ENCODE assay signal across 12 cellular contexts in the genomic region with DNA sequence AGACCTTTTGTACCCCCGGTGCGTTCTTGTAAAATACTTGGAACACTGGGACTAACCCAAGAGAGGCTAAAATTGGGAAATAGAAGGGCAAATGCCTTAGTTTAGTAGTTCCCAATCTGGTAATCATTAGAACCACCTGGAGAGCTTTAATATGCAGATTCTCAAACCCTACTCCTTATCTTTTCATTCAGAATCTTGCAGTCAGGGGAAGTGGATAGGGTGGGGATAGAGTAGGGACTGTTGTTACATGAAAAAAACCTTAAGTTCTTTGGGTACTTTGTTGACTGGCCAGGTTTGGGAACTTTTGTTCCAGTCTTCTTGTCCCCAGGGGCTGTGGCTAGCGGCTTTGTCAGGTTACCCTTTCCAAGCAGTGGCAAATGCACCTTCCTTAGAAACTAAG. TPM values are rescaled to one million over a fixed set of nuclear protein-coding genes. Genes with fewer than 3 reads are reported as not detected.
A peak's percentile ranks its signal among the peaks of the same experiment; 100 is the strongest.
DNase-seq lines count a peak whose midpoint lies in the region; ATAC-seq, FAIRE-seq and TF ChIP-seq lines count a peak whose summit lies in the region.
"Had no signal": no experiment of that assay in that cellular context is flagged by ENCODE, and none has a peak within 500 bp of the region (broad histone marks: within the 10 kb centered on the region; RNA-seq: fewer than 3 reads in every experiment).

No MANE protein-coding gene starts in this region.

- no peaks in the 10 kb centered on the region for H3K9me1 ChIP-seq in endothelial cell of umbilical vein (replicated peaks; ENCODE audit: control insufficient read depth, extremely low read depth, insufficient read depth, low read length)

- intact Hi-C loops in PC-9 (cut with micrococcal nuclease; ENCODE audit: unreplicated experiment) = no loop called here
- intact Hi-C loops in endothelial cell of umbilical vein (cut with micrococcal nuclease) = no loop called here

- no peak for FAIRE-seq in endothelial cell of umbilical vein (lab: Jason Lieb, UNC)
- no peak for FAIRE-seq in frontal cortex (lab: Jason Lieb, UNC)

- BruUV-seq in PC-9 (replicated peaks; lab: Mats Ljungman, UMichigan) (no TSS peak), endothelial cell of umbilical vein (replicated peaks; lab: Mats Ljungman, UMichigan) (no TSS peak)

- POLR2A ChIA-PET in PC-9 (lab: Charles Lee; ENCODE audit: unreplicated experiment) (no interaction called here), endothelial cell of umbilical vein (lab: Charles Lee) (interaction anchor here (1.4 kb wide), 1 partner anchor 13 kb away, joined by 9 read pairs; no protein-coding TSS in a partner anchor)

- H3K27me3 ChIP-seq in PC-9 (ENCODE audit: insufficient read depth, low read depth) (no peaks in the 10 kb centered on the region), endothelial cell of umbilical vein (ENCODE audit: control insufficient read depth in 2 of 2, insufficient read depth in 2 of 2, low read length in 2 of 2) (no peaks in the 10 kb centered on the region), skeletal muscle satellite cell (ENCODE audit: control insufficient read depth, insufficient read depth, low read length) (no peaks in the 10 kb centered on the region)

- H3K9me3 ChIP-seq in PC-9 (ENCODE audit: insufficient read depth, low read depth) (no peaks in the 10 kb centered on the region), endothelial cell of umbilical vein (replicated peaks; ENCODE audit: control insufficient read depth, insufficient read depth, low read length) (no peaks in the 10 kb centered on the region), skeletal muscle satellite cell (replicated peaks; ENCODE audit: low read length) (no peaks in the 10 kb centered on the region)

- DNase-seq in CMK (ENCODE audit: low read depth) (peak; percentile 30), PC-9 (no peak), endothelial cell of umbilical vein (ENCODE audit: low read depth, low spot score) (no peak), frontal cortex (ENCODE audit: low spot score in 2 of 2) (no peak), DMS 273 (lab: John Stamatoyannopoulos, UW; ENCODE audit: unreplicated experiment) (no peak), CD1c-positive myeloid dendritic cell (ENCODE audit: extremely low spot score) (no peak)
- DNase-seq: activated naive CD4-positive, alpha-beta T cell treated with anti-CD3 and anti-CD28 coated beads, Interleukin-2, amount 50 U/mL, for 16 hours; NCI-H1092 treated with DMSO at 0.1 percent for 48 hours; NCI-H446 treated with DMSO at 0.1 percent for 48 hours; stimulated activated CD4-positive, alpha-beta T cell treated with anti-CD3 and anti-CD28 coated beads, Interleukin-1b, Interleukin-23, amount 100 ng/mL, for 48 hours had no signal

- no peak for TF ChIP-seq CTCF in PC-9 (conservative IDR thresholded peaks at IDR 0.05)
- TF ChIP-seq CTCF in endothelial cell of umbilical vein (IDR thresholded peaks at IDR 0.05; ENCODE audit: extremely low read depth in 1 of 2, insufficient read depth in 1 of 2, low read depth in 1 of 2, low read length in 2 of 2) = no peak

- TF ChIP-seq POLR2A in endothelial cell of umbilical vein (IDR thresholded peaks at IDR 0.05; ENCODE audit: low read depth, low read length) = no peak

- H3K27ac ChIP-seq in PC-9 = no peak overlapping the region
- H3K27ac ChIP-seq in endothelial cell of umbilical vein (ENCODE audit: insufficient read depth, low read depth, low read length) = peak overlapping the region; percentile 93

- H2AFZ ChIP-seq in PC-9 (no peak overlapping the region), endothelial cell of umbilical vein (ENCODE audit: low read depth, low read length) (no peak overlapping the region)

- no peak for ATAC-seq in GM19035 (IDR thresholded peaks at IDR 0.05; ENCODE audit: unreplicated experiment)

- H3K9me2 ChIP-seq in PC-9 (ENCODE audit: insufficient read depth) = no peaks in the 10 kb centered on the region

- H3K79me2 ChIP-seq in PC-9 (ENCODE audit: low read depth) (no peaks in the 10 kb centered on the region), endothelial cell of umbilical vein (ENCODE audit: control insufficient read depth, insufficient read depth, low read length) (peaks cover 72% of the 10 kb centered on the region)

- H3K4me3 ChIP-seq in PC-9 (no peak overlapping the region), endothelial cell of umbilical vein (replicated peaks in 1 of 3; ENCODE audit: insufficient read depth in 1 of 3, low read depth in 1 of 3, low read length in 3 of 3) (peak overlapping the region in 1 of 3 experiments; percentile 1), skeletal muscle satellite cell (ENCODE audit: low read length) (no peak overlapping the region)

- H3K36me3 ChIP-seq in PC-9 (ENCODE audit: low read depth) (no peaks in the 10 kb centered on the region), endothelial cell of umbilical vein (ENCODE audit: control insufficient read depth in 2 of 2, extremely low read depth in 1 of 2, insufficient read depth in 2 of 2, low read length in 2 of 2) (no peaks in the 10 kb centered on the region), skeletal muscle satellite cell (ENCODE audit: insufficient read depth, low read length) (no peaks in the 10 kb centered on the region)

- dilution Hi-C loops in endothelial cell of umbilical vein (cut with MboI; ENCODE audit: extremely low pct_ligation_motif_present, low sequenced_read_pairs) = no loop called here

- no peaks in the 10 kb centered on the region for H3F3A ChIP-seq in PC-9 (ENCODE audit: insufficient read depth, low read depth)

- H3K9ac ChIP-seq in endothelial cell of umbilical vein (replicated peaks; ENCODE audit: extremely low read depth, insufficient read depth, low read length) (peak overlapping the region; percentile 68), skeletal muscle satellite cell (ENCODE audit: low read depth, low read length) (no peak overlapping the region)

- H4K20me1 ChIP-seq in PC-9 (ENCODE audit: insufficient read depth) (no peaks in the 10 kb centered on the region), endothelial cell of umbilical vein (replicated peaks; ENCODE audit: control insufficient read depth, extremely low read depth, insufficient read depth, low read length) (no peaks in the 10 kb centered on the region)

- CTCF ChIA-PET in PC-9 (lab: Charles Lee) = no interaction called here
- CTCF ChIA-PET in endothelial cell of umbilical vein (lab: Charles Lee) = interaction anchor here (2.3 to 10.8 kb wide), 2 partner anchors 14 to 20 kb away, joined by 6 to 219 read pairs; partner anchors contain the start of gene MAPKBP1

- H3K4me1 ChIP-seq in PC-9 (replicated peaks; ENCODE audit: insufficient read depth) (peaks cover 16% of the 10 kb centered on the region), endothelial cell of umbilical vein (ENCODE audit: control insufficient read depth, extremely low read depth, insufficient read depth, low read length) (peaks cover 47% of the 10 kb centered on the region), skeletal muscle satellite cell (ENCODE audit: control insufficient read depth, insufficient read depth, low read length) (peaks cover 32% of the 10 kb centered on the region)

- peak overlapping the region; percentile 24 for H3K4me2 ChIP-seq in PC-9
- peak overlapping the region; percentile 74 for H3K4me2 ChIP-seq in endothelial cell of umbilical vein (ENCODE audit: insufficient read depth, low read length)
- peak overlapping the region; percentile 72 for H3K4me2 ChIP-seq in skeletal muscle satellite cell (ENCODE audit: low read length)

TF ChIP-seq in endothelial cell of umbilical vein, 7 proteins besides CTCF, POLR2A, EP300 and RAD21 (continues in another document):
- TF ChIP-seq GATA2 (IDR thresholded peaks at IDR 0.05; ENCODE audit: insufficient read depth, insufficient read length, low read depth, low read length) (no peak), JUN (IDR thresholded peaks at IDR 0.05; ENCODE audit: borderline replicate concordance, insufficient read depth, insufficient read length, low read depth) (no peak), MAX (IDR thresholded peaks at IDR 0.05; ENCODE audit: insufficient read depth, insufficient read length) (no peak)

RNA-seq across cellular contexts. Expression of gene MAPKBP1, which starts 15.9 kb away (rescaled TPM):
- total RNA-seq in PC-9 (2021) = 17.6 and 22.9 TPM in 2 replicates
- total RNA-seq in endothelial cell of umbilical vein = 49.1 and 55.8 TPM in 2 replicates
- polyA plus RNA-seq in endothelial cell of umbilical vein = 12.3 and 12.7 TPM in 2 replicates
- polyA plus RNA-seq in endothelial cell of umbilical vein (2011; cell fraction: cytosol; rRNA removed) = 8.6 and 9.3 TPM in 2 replicates
- polyA plus RNA-seq in endothelial cell of umbilical vein (2011; cell fraction: nucleus; rRNA removed) = 70.8 and 89.9 TPM in 2 replicates
- 15.7 and 23.1 TPM in 2 replicates for polyA plus RNA-seq in endothelial cell of umbilical vein (2012)
- polyA minus RNA-seq in endothelial cell of umbilical vein = 41.6 and 59.5 TPM in 2 replicates
- polyA minus RNA-seq in endothelial cell of umbilical vein (2011; cell fraction: cytosol; rRNA and poly(A)+ RNA removed) = 3.5 TPM
- 69.2 and 84.3 TPM in 2 replicates for polyA minus RNA-seq in endothelial cell of umbilical vein (2011; cell fraction: nucleus; rRNA and poly(A)+ RNA removed)
- 12.9 and 13.8 TPM in 2 replicates for total RNA-seq in skeletal muscle satellite cell (2012; rRNA removed)
- 31.4 TPM for total RNA-seq in frontal cortex

RNA-seq across cellular contexts. Expression of gene JMJD7, which starts 37.7 kb away (rescaled TPM):
- total RNA-seq in PC-9 (2021) (6.5 and 11.7 TPM in 2 replicates), endothelial cell of umbilical vein (11.4 and 15.0 TPM in 2 replicates), frontal cortex (0.82 TPM)
- polyA plus RNA-seq in endothelial cell of umbilical vein = 7.3 and 7.8 TPM in 2 replicates
- 4.2 and 5.8 TPM in 2 replicates for polyA plus RNA-seq in endothelial cell of umbilical vein (2011; cell fraction: cytosol; rRNA removed)
- 6.5 and 9.4 TPM in 2 replicates for polyA plus RNA-seq in endothelial cell of umbilical vein (2011; cell fraction: nucleus; rRNA removed)
- 2.4 and 3.3 TPM in 2 replicates for polyA plus RNA-seq in endothelial cell of umbilical vein (2012)
- polyA minus RNA-seq in endothelial cell of umbilical vein = 1.8 and 3.4 TPM in 2 replicates
- 2.8 TPM for polyA minus RNA-seq in endothelial cell of umbilical vein (2011; cell fraction: cytosol; rRNA and poly(A)+ RNA removed)
- 1.5 TPM in 1 of 2 replicates, not detected in the other for polyA minus RNA-seq in endothelial cell of umbilical vein (2011; cell fraction: nucleus; rRNA and poly(A)+ RNA removed)
- 1.8 and 10.0 TPM in 2 replicates for total RNA-seq in skeletal muscle satellite cell (2012; rRNA removed)

RNA-seq across cellular contexts. Expression of gene PLA2G4B, which starts 48.5 kb away (rescaled TPM):
- total RNA-seq in PC-9 (2021) (3.6 and 7.8 TPM in 2 replicates), endothelial cell of umbilical vein (4.0 and 5.6 TPM in 2 replicates), frontal cortex (2.4 TPM)
- polyA plus RNA-seq in endothelial cell of umbilical vein = 3.7 and 7.9 TPM in 2 replicates
- 1.7 and 2.5 TPM in 2 replicates for polyA plus RNA-seq in endothelial cell of umbilical vein (2011; cell fraction: cytosol; rRNA removed)
- 14.1 and 20.3 TPM in 2 replicates for polyA plus RNA-seq in endothelial cell of umbilical vein (2011; cell fraction: nucleus; rRNA removed)
- polyA plus RNA-seq in endothelial cell of umbilical vein (2012) = 1.2 and 2.1 TPM in 2 replicates
- polyA minus RNA-seq in endothelial cell of umbilical vein = 1.4 and 2.0 TPM in 2 replicates
- polyA minus RNA-seq in endothelial cell of umbilical vein (2011; cell fraction: cytosol; rRNA and poly(A)+ RNA removed) = not detected
- polyA minus RNA-seq in endothelial cell of umbilical vein (2011; cell fraction: nucleus; rRNA and poly(A)+ RNA removed) = 3.5 and 4.1 TPM in 2 replicates
- 0.44 and 0.76 TPM in 2 replicates for total RNA-seq in skeletal muscle satellite cell (2012; rRNA removed)

Comparison
In these comparisons a context has a peak if more than half of its experiments do, and no peak if none do; other contexts are left out.
1. H3K4me2 ChIP-seq: peak in every context shown above with its lines; median percentile 74 in endothelial cell of umbilical vein; 72 in skeletal muscle satellite cell; 24 in PC-9.